Comparison of ENCODE assay signal across 1 cellular context in genomic region chr3:52843116-52843865, GRCh38.
TF ChIP-seq lines count a peak whose summit lies in the region.

No MANE protein-coding gene starts in this region.

TF ChIP-seq in SK-N-SH treated with all-trans-retinoic acid at 6 μM for 48 hours, 23 proteins besides CTCF, POLR2A, EP300 and RAD21 (continued from another document):
- TF ChIP-seq PATZ1 (CRISPR knock-in tag; IDR thresholded peaks at IDR 0.05; ENCODE audit: borderline replicate concordance), result no peak
- TF ChIP-seq GLIS3 (CRISPR knock-in tag; IDR thresholded peaks at IDR 0.05), result no peak
- TF ChIP-seq TCF4 (CRISPR knock-in tag; IDR thresholded peaks at IDR 0.05; ENCODE audit: borderline replicate concordance), result no peak
- TF ChIP-seq ZFP30 (CRISPR knock-in tag; IDR thresholded peaks at IDR 0.05), result no peak
- TF ChIP-seq CSDC2 (CRISPR knock-in tag; IDR thresholded peaks at IDR 0.05), result no peak
- TF ChIP-seq BACH2 (CRISPR knock-in tag; IDR thresholded peaks at IDR 0.05; ENCODE audit: borderline replicate concordance), result no peak
TF ChIP-seq in SK-N-SH treated with all-trans-retinoic acid at 6 μM for 48 hours: peak in this region for 0.
